In genomic region chrX:71823391-71824057, GRCh38 we compare ENCODE assay signal across 27 cellular contexts.
"Had no signal": no experiment of that assay in that cellular context is flagged by ENCODE, and none has a peak within 500 bp of the region (broad histone marks: within the 10 kb centered on the region; RNA-seq: fewer than 3 reads in every experiment).

No MANE protein-coding gene starts in this region.

- H3K27ac Mint-ChIP-seq: immature natural killer cell, natural killer cell, progenitor cell of endocrine pancreas had no signal

- H2AFZ ChIP-seq: parathyroid adenoma had no signal

- H3K27ac ChIP-seq: coronary artery, esophagus squamous epithelium, heart right ventricle, lower lobe of right lung, parathyroid adenoma, right lobe of liver, testis, tibial artery, upper lobe of right lung, uterus had no signal

- H3K4me3 ChIP-seq: coronary artery, esophagus squamous epithelium, heart right ventricle, lower lobe of right lung, right lobe of liver, testis, tibial artery, upper lobe of right lung, uterus had no signal

- H3K4me3 Mint-ChIP-seq: immature natural killer cell, natural killer cell had no signal

- H3K27me3 ChIP-seq: esophagus squamous epithelium, heart right ventricle, right lobe of liver, testis, tibial artery, upper lobe of right lung, uterus had no signal

- ATAC-seq: heart right ventricle, left ventricle myocardium superior, lower lobe of right lung, natural killer cell, upper lobe of right lung had no signal

- H3K4me1 Mint-ChIP-seq: immature natural killer cell, natural killer cell had no signal

- H3K4me1 ChIP-seq: esophagus squamous epithelium, heart right ventricle, lower lobe of right lung, parathyroid adenoma, right lobe of liver, testis, tibial artery, upper lobe of right lung, uterus had no signal

- H3K9me3 ChIP-seq: esophagus squamous epithelium, lower lobe of right lung, right lobe of liver, testis, tibial artery, upper lobe of right lung, uterus had no signal

- H3K36me3 Mint-ChIP-seq: immature natural killer cell, natural killer cell had no signal

- H3K9me3 Mint-ChIP-seq: natural killer cell had no signal

- H3K9ac ChIP-seq: parathyroid adenoma had no signal

- H3K36me3 ChIP-seq: esophagus squamous epithelium, heart right ventricle, lower lobe of right lung, right lobe of liver, tibial artery, upper lobe of right lung, uterus had no signal

- DNase-seq: dermis blood vessel endothelial cell; effector memory CD4-positive, alpha-beta T cell; erythroblast; esophagus squamous epithelium; foreskin melanocyte; glutamatergic neuron; heart right ventricle; hypothalamus; immature natural killer cell; islet precursor cell; left ventricle myocardium superior; lower lobe of right lung; natural killer cell; right lobe of liver; small intestine; stimulated activated CD4-positive, alpha-beta T cell treated with anti-CD3 and anti-CD28 coated beads, Interleukin-12 subunit alpha, Interleukin-12 subunit beta, amount 100 ng/mL, for 4 hours; stimulated activated CD4-positive, alpha-beta T cell treated with anti-CD3 and anti-CD28 coated beads, Interleukin-1b, Interleukin-23, amount 100 ng/mL, for 48 hours; stimulated activated CD4-positive, alpha-beta T cell treated with anti-CD3 and anti-CD28 coated beads, Interleukin-4, amount 100 ng/mL, for 1 hour; stimulated activated naive CD4-positive, alpha-beta T cell; substantia nigra; testis; tibial artery; upper lobe of right lung; uterus had no signal
